13 cellular contexts compared by ENCODE assay signal in the genomic region with DNA sequence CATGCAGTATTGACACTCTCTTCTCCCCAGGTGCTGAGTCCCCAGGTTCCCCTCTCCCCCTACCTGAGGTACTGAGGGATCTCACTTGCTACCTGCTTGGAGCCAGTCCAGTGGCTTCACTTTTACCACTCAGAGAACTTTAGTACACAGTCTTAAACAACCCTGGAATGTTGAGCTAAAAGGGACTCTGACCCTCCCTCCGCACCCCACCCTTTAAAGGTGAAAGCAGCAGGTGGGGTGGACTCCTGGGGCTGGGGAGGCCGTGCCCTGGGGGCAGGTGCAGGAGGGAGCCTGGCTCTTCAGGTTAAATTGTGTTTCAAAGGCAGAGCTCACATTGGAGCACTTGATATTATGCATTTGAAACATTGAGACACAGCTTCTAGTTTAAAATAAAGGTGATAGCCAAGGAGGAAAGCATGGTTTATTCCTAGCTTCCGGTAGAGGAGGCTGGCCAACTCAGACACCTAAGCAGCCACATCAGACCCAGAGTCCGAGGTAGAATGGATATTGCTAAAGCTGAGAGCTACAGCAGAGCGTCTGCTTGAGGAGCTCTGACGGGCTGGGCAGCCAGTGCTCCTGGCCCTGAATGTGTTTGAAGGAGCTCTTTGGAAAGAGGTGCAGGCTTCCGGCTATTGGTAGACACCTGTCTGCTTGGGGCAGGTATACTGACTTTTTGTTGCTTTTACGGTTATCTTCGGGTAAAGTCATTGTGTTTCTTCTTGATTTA.
"Had no signal": no experiment of that assay in that cellular context is flagged by ENCODE, and none has a peak within 500 bp of the region (broad histone marks: within the 10 kb centered on the region; RNA-seq: fewer than 3 reads in every experiment).

No MANE protein-coding gene starts in this region.

- H3K27ac ChIP-seq: WERI-Rb-1 had no signal

- H3K27me3 Mint-ChIP-seq: stimulated activated naive CD8-positive, alpha-beta T cell treated with anti-CD3 and anti-CD28 coated beads, Interleukin-15, Interleukin-2, amounts not matched to agents 100 ng/mL and 50 ng/mL, for 24 hours had no signal

- H3K4me3 Mint-ChIP-seq: activated CD8-positive, alpha-beta T cell treated with anti-CD3 and anti-CD28 coated beads, Interleukin-2, amount 10 ng/mL, durations not matched to agents 7 days and 5 days; endodermal cell; stimulated activated naive CD8-positive, alpha-beta T cell treated with anti-CD3 and anti-CD28 coated beads, Interleukin-15, Interleukin-2, amounts not matched to agents 100 ng/mL and 50 ng/mL, for 24 hours had no signal

- ATAC-seq: activated CD8-positive, alpha-beta T cell treated with anti-CD3 and anti-CD28 coated beads, Interleukin-2, amount 10 ng/mL, durations not matched to agents 7 days and 5 days; left cardiac atrium had no signal

- H3K27ac Mint-ChIP-seq: activated CD8-positive, alpha-beta T cell treated with anti-CD3 and anti-CD28 coated beads, Interleukin-2, amount 10 ng/mL, durations not matched to agents 7 days and 5 days; endodermal cell; stimulated activated naive CD8-positive, alpha-beta T cell treated with anti-CD3 and anti-CD28 coated beads, Interleukin-15, Interleukin-2, amounts not matched to agents 100 ng/mL and 50 ng/mL, for 24 hours had no signal

- DNase-seq: activated CD4-positive, alpha-beta T cell treated with anti-CD3 and anti-CD28 coated beads for 48 hours; activated CD8-positive, alpha-beta memory T cell treated with anti-CD3 and anti-CD28 coated beads, Interleukin-2, amount 50 U/mL, for 48 hours; activated CD8-positive, alpha-beta T cell treated with anti-CD3 and anti-CD28 coated beads, Interleukin-2, amount 10 ng/mL, durations not matched to agents 7 days and 5 days; activated naive CD4-positive, alpha-beta T cell treated with Interleukin-2 at 50 U/mL for 16 hours; central memory CD4-positive, alpha-beta T cell; cortex of kidney; endodermal cell; erythroblast; left cardiac atrium; stimulated activated CD4-positive, alpha-beta T cell treated with anti-CD3 and anti-CD28 coated beads, Interleukin-4, amount 100 ng/mL, for 24 hours; T1000; WERI-Rb-1 had no signal

- H3K9me3 Mint-ChIP-seq: endodermal cell; stimulated activated naive CD8-positive, alpha-beta T cell treated with anti-CD3 and anti-CD28 coated beads, Interleukin-15, Interleukin-2, amounts not matched to agents 100 ng/mL and 50 ng/mL, for 24 hours had no signal
